Comparison of ENCODE assay signal across 22 cellular contexts in genomic region chr2:115733190-115733775, GRCh38.
A peak's percentile ranks its signal among the peaks of the same experiment; 100 is the strongest.
DNase-seq lines count a peak whose midpoint lies in the region; ATAC-seq, FAIRE-seq and TF ChIP-seq lines count a peak whose summit lies in the region.
"Had no signal": no experiment of that assay in that cellular context is flagged by ENCODE, and none has a peak within 500 bp of the region (broad histone marks: within the 10 kb centered on the region; RNA-seq: fewer than 3 reads in every experiment).

No MANE protein-coding gene starts in this region.

- FAIRE-seq in HepG2 (lab: Jason Lieb, UNC) = no peak
- FAIRE-seq: A204.1, GM12891, GM18507 had no signal

- no peaks in the 10 kb centered on the region for H3K9me3 Mint-ChIP-seq in nephron progenitor cell
- H3K9me3 Mint-ChIP-seq: GM23338, H9 had no signal

- 29% methylated on average over 3 of the region's 3 CpGs for WGBS in liver
- 29% methylated on average over 3 of the region's 3 CpGs for whole genome bisulfite sequencing in HepG2 (ENCODE audit: low lambda C conversion rate)

- no peak for ATAC-seq in HepG2
- ATAC-seq: GM23338 had no signal

- CTCF ChIA-PET in HepG2 (lab: Yijun Ruan, JAX; ENCODE audit: low intra/inter-chr PET ratio, low total read pairs) = no interaction called here

- H4K20me1 ChIP-seq in HepG2 (ENCODE audit: insufficient read depth, low read length) = no peaks in the 10 kb centered on the region

- TF ChIP-seq RAD21 in liver (IDR thresholded peaks at IDR 0.05) (no peak), HepG2 (CRISPR knock-in tag; IDR thresholded peaks at IDR 0.05) (no peak)

- H3K9ac ChIP-seq in liver (ENCODE audit: low read depth in 1 of 2, low read length in 2 of 2) = no peak overlapping the region
- H3K9ac ChIP-seq in HepG2 (ENCODE audit: insufficient read depth, low read depth, low read length) = no peak overlapping the region

- H2AFZ ChIP-seq in HepG2 (ENCODE audit: low read length) = no peak overlapping the region
- H2AFZ ChIP-seq: GM23338 had no signal

- H3K36me3 Mint-ChIP-seq in nephron progenitor cell (ENCODE audit: low read depth) = no peaks in the 10 kb centered on the region
- H3K36me3 Mint-ChIP-seq: CD4-positive, alpha-beta memory T cell had no signal

- TF ChIP-seq POLR2A in HepG2 (IDR thresholded peaks at IDR 0.05; ENCODE audit: insufficient read depth in 1 of 2, low read depth in 2 of 2, low read length in 2 of 2) = no peak

- DNase-seq in HepG2 (ENCODE audit: low spot score) (no peak), foreskin melanocyte (peak; percentile 68), nephron progenitor cell (no peak), tibial artery (no peak), dorsolateral prefrontal cortex (no peak)
- no peak for DNase-seq in stimulated activated CD4-positive, alpha-beta T cell treated with anti-CD3 and anti-CD28 coated beads, Interleukin-2, amount 100 ng/mL, for 24 hours
- DNase-seq: C1 segment of cervical spinal cord; Calu3; CD4-positive, alpha-beta memory T cell; COR-L47; DMS53; DMS79 treated with DMSO at 0.1 percent for 48 hours; GF-D8; H9; HFFc6 had no signal

- H3K4me2 ChIP-seq in HepG2 (ENCODE audit: low read depth, low read length) = no peak overlapping the region
- H3K4me2 ChIP-seq: GM23338 had no signal

- no peaks in the 10 kb centered on the region for H3K4me1 ChIP-seq in liver (ENCODE audit: control insufficient read depth in 4 of 4, insufficient read depth in 4 of 4, low read length in 3 of 4)
- no peaks in the 10 kb centered on the region for H3K4me1 ChIP-seq in HepG2 (ENCODE audit: insufficient read depth, low read length)
- no peaks in the 10 kb centered on the region for H3K4me1 ChIP-seq in tibial artery

- H3K27me3 ChIP-seq in liver (ENCODE audit: control insufficient read depth in 4 of 4, insufficient read depth in 4 of 4, low read length in 3 of 4) (no peaks in the 10 kb centered on the region), HepG2 (ENCODE audit: control insufficient read depth in 1 of 2, insufficient read depth in 2 of 2, low read length in 2 of 2) (no peaks in the 10 kb centered on the region), tibial artery (no peaks in the 10 kb centered on the region), dorsolateral prefrontal cortex (no peaks in the 10 kb centered on the region)

- no peaks in the 10 kb centered on the region for H3K9me3 ChIP-seq in liver (ENCODE audit: control insufficient read depth in 4 of 4, low read length in 3 of 4)
- peaks cover 87% of the 10 kb centered on the region for H3K9me3 ChIP-seq in HepG2 (ENCODE audit: low read length)
- no peaks in the 10 kb centered on the region for H3K9me3 ChIP-seq in tibial artery

- H3K79me2 ChIP-seq in HepG2 (ENCODE audit: insufficient read depth, low read length) = no peaks in the 10 kb centered on the region

- H3K27ac Mint-ChIP-seq in nephron progenitor cell = peak overlapping the region; percentile 25
- H3K27ac Mint-ChIP-seq: B cell; CD4-positive, alpha-beta memory T cell; GM23338; H9; HFFc6 had no signal

- H3K27ac ChIP-seq in liver (ENCODE audit: low read depth in 1 of 2, low read length in 2 of 2) (no peak overlapping the region), HepG2 (ENCODE audit: extremely low read length, insufficient read depth, low read length) (no peak overlapping the region), tibial artery (no peak overlapping the region), dorsolateral prefrontal cortex (no peak overlapping the region)
- H3K27ac ChIP-seq: 22Rv1 had no signal

- no peak for TF ChIP-seq CTCF in liver (IDR thresholded peaks at IDR 0.05; ENCODE audit: low read depth, low read length, missing input control)
- no peak for TF ChIP-seq CTCF in HepG2 (CRISPR knock-in tag; IDR thresholded peaks at IDR 0.05)
- no peak for TF ChIP-seq CTCF in nephron progenitor cell (IDR thresholded peaks at IDR 0.05)
- no peak for TF ChIP-seq CTCF in tibial artery (IDR thresholded peaks at IDR 0.05)
- TF ChIP-seq CTCF in dorsolateral prefrontal cortex (IDR thresholded peaks at IDR 0.05 in 54 of 56, conservative IDR thresholded peaks at IDR 0.05 in 2 of 56; ENCODE audit: low read depth in 1 of 56, partially characterized antibody in 56 of 56) = no peak

- H3K27me3 Mint-ChIP-seq in nephron progenitor cell (ENCODE audit: low read depth, poor library complexity) = no peaks in the 10 kb centered on the region
- H3K27me3 Mint-ChIP-seq: B cell; CD4-positive, alpha-beta memory T cell had no signal

- H3K4me3 Mint-ChIP-seq in nephron progenitor cell = no peak overlapping the region
- H3K4me3 Mint-ChIP-seq: B cell; CD4-positive, alpha-beta memory T cell; GM23338; H9; HFFc6 had no signal

- intact Hi-C loops in HepG2 (cut with micrococcal nuclease; ENCODE audit: unreplicated experiment) (no loop called here), tibial artery (cut with DNase I; ENCODE audit: low total_unique reads) (no loop called here), dorsolateral prefrontal cortex (cut with DNase I) (no loop called here)

- peaks cover 5% of the 10 kb centered on the region for H3K4me1 Mint-ChIP-seq in nephron progenitor cell
- H3K4me1 Mint-ChIP-seq: B cell; CD4-positive, alpha-beta memory T cell; GM23338; H9 had no signal

- BruUV-seq in HepG2 (replicated peaks; lab: Mats Ljungman, UMichigan) = no TSS peak

- H3K4me3 ChIP-seq in liver (ENCODE audit: low read depth in 1 of 3, low read length in 3 of 3) (no peak overlapping the region), HepG2 (replicated peaks in 1 of 3; ENCODE audit: insufficient read depth in 1 of 3, low read depth in 2 of 3, low read length in 3 of 3) (no peak overlapping the region), tibial artery (no peak overlapping the region), dorsolateral prefrontal cortex (no peak overlapping the region)
- H3K4me3 ChIP-seq: GM23338 had no signal

- in situ Hi-C loops in HepG2 (cut with HindIII; ENCODE audit: extremely low pct_ligation_motif_present, low pct_unique_long_range_greater_than_20kb) = no loop called here

- H3K36me3 ChIP-seq in liver (ENCODE audit: control insufficient read depth in 4 of 4, insufficient read depth in 3 of 4, low read depth in 1 of 4, low read length in 3 of 4) = no peaks in the 10 kb centered on the region
- H3K36me3 ChIP-seq in HepG2 (replicated peaks in 1 of 2; ENCODE audit: control insufficient read depth in 1 of 2, insufficient read depth in 2 of 2, low read length in 2 of 2) = no peaks in the 10 kb centered on the region
- no peaks in the 10 kb centered on the region for H3K36me3 ChIP-seq in tibial artery

- TF ChIP-seq EP300 in HepG2 (IDR thresholded peaks at IDR 0.05; ENCODE audit: low read depth in 2 of 2, low read length in 2 of 2) (no peak), HepG2 (CRISPR knock-in tag; IDR thresholded peaks at IDR 0.05; ENCODE audit: borderline replicate concordance) (no peak)

- POLR2A ChIA-PET in HepG2 (lab: Yijun Ruan, JAX) = no interaction called here

TF ChIP-seq in liver, 16 proteins besides CTCF, POLR2A, EP300 and RAD21:
- TF ChIP-seq NR2F2 (IDR thresholded peaks at IDR 0.05) = peak; percentile 19
- TF ChIP-seq ATF3 (IDR thresholded peaks at IDR 0.05) = no peak

TF ChIP-seq in HepG2, 621 proteins besides CTCF, POLR2A, EP300 and RAD21:
- TF ChIP-seq ESRRA (CRISPR knock-in tag; IDR thresholded peaks at IDR 0.05; ENCODE audit: low read depth) (no peak), CEBPB (IDR thresholded peaks at IDR 0.05; ENCODE audit: borderline replicate concordance, low read depth, low read length) (no peak), EZH2 (conservative IDR thresholded peaks at IDR 0.05; ENCODE audit: low read depth, low read length) (no peak), E2F2 (CRISPR knock-in tag; IDR thresholded peaks at IDR 0.05; ENCODE audit: borderline replicate concordance) (no peak)
- TF ChIP-seq, protein P1, sequence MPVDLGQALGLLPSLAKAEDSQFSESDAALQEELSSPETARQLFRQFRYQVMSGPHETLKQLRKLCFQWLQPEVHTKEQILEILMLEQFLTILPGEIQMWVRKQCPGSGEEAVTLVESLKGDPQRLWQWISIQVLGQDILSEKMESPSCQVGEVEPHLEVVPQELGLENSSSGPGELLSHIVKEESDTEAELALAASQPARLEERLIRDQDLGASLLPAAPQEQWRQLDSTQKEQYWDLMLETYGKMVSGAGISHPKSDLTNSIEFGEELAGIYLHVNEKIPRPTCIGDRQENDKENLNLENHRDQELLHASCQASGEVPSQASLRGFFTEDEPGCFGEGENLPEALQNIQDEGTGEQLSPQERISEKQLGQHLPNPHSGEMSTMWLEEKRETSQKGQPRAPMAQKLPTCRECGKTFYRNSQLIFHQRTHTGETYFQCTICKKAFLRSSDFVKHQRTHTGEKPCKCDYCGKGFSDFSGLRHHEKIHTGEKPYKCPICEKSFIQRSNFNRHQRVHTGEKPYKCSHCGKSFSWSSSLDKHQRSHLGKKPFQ (CRISPR knock-in tag; IDR thresholded peaks at IDR 0.05; ENCODE audit: insufficient replicate concordance) = no peak
